18 cellular contexts compared by ENCODE assay signal in the genomic region with DNA sequence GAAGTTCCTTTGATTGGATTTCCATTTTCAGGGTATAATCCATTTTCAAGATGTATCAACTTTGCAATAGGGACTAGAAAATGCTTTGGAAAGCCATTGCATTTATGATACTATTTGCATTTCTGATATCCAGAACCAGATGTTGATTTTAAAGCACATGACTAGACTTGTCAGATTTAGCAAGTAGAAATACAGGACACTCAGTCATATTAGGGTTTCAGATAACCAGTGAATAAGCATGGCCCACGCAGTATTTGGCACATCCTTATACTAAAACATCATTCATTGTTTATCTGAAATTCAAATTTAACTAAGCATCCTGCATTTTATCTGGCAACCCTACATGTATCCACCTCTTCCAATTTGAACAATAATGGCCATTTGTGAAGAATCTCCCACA.
A peak's percentile ranks its signal among the peaks of the same experiment; 100 is the strongest.
DNase-seq lines count a peak whose midpoint lies in the region; ATAC-seq, FAIRE-seq and TF ChIP-seq lines count a peak whose summit lies in the region.
"Had no signal": no experiment of that assay in that cellular context is flagged by ENCODE, and none has a peak within 500 bp of the region (broad histone marks: within the 10 kb centered on the region; RNA-seq: fewer than 3 reads in every experiment).

No MANE protein-coding gene starts in this region.

- DNase-seq in GM19239 (ENCODE audit: insufficient read length, low spot score) (no peak), colonic mucosa (no peak), hepatocyte (ENCODE audit: low spot score) (no peak), superior temporal gyrus (ENCODE audit: extremely low spot score) (peak; percentile 36), cerebellar nuclear complex (lab: John Stamatoyannopoulos, UW) (no peak), right lobe of liver (no peak)
- DNase-seq: BE2C; C1 segment of cervical spinal cord; CD4-positive, CD25-positive, alpha-beta regulatory T cell; CD8-positive, alpha-beta memory T cell; COR-L47; H9 had no signal

- TF ChIP-seq POLR2A in right lobe of liver (IDR thresholded peaks at IDR 0.05) = no peak

- H3K36me3 ChIP-seq in colonic mucosa (no peaks in the 10 kb centered on the region), hepatocyte (replicated peaks; ENCODE audit: insufficient read depth, low read depth) (no peaks in the 10 kb centered on the region), right lobe of liver (no peaks in the 10 kb centered on the region)
- H3K36me3 ChIP-seq: BE2C had no signal

- H3K9ac ChIP-seq in colonic mucosa (ENCODE audit: low read depth in 2 of 2, low read length in 2 of 2) = no peak overlapping the region

- 62% methylated on average over 1 of the region's 1 CpG for WGBS in hepatocyte (ENCODE audit: low lambda C conversion rate, missing lambda C conversion rate)
- WGBS in right lobe of liver (ENCODE audit: insufficient coverage, low coverage, low lambda C conversion rate, missing lambda C conversion rate) = 90% methylated on average over 1 of the region's 1 CpG

- intact Hi-C loops in colonic mucosa (cut with DNase I) (no loop called here), right lobe of liver (cut with DNase I) (no loop called here)

- H3K4me2 ChIP-seq in hepatocyte = no peak overlapping the region

- H2AFZ ChIP-seq in hepatocyte = no peak overlapping the region

- no peak for TF ChIP-seq CTCF in colonic mucosa (IDR thresholded peaks at IDR 0.05)
- TF ChIP-seq CTCF in hepatocyte (IDR thresholded peaks at IDR 0.05; ENCODE audit: poor library complexity) = no peak
- TF ChIP-seq CTCF in right lobe of liver (IDR thresholded peaks at IDR 0.05) = no peak

- H3K27ac ChIP-seq in colonic mucosa = peak overlapping the region; percentile 5
- H3K27ac ChIP-seq in hepatocyte = peak overlapping the region; percentile 79
- H3K27ac ChIP-seq in right lobe of liver = no peak overlapping the region

- ATAC-seq in HG02981 (IDR thresholded peaks at IDR 0.05; ENCODE audit: unreplicated experiment) (no peak), GM21576 (IDR thresholded peaks at IDR 0.05; ENCODE audit: unreplicated experiment) (no peak), right lobe of liver (no peak)

- H4K20me1 ChIP-seq in hepatocyte (ENCODE audit: insufficient read depth, poor library complexity, severe bottlenecking) = no peaks in the 10 kb centered on the region

- H3K4me1 ChIP-seq in colonic mucosa (no peaks in the 10 kb centered on the region), hepatocyte (ENCODE audit: insufficient read depth) (no peaks in the 10 kb centered on the region), right lobe of liver (no peaks in the 10 kb centered on the region)

- H3K27me3 ChIP-seq in colonic mucosa = no peaks in the 10 kb centered on the region
- no peaks in the 10 kb centered on the region for H3K27me3 ChIP-seq in hepatocyte
- no peaks in the 10 kb centered on the region for H3K27me3 ChIP-seq in right lobe of liver
- H3K27me3 ChIP-seq: BE2C had no signal

- H3K9me3 ChIP-seq in colonic mucosa (no peaks in the 10 kb centered on the region), hepatocyte (ENCODE audit: low read depth) (no peaks in the 10 kb centered on the region), right lobe of liver (no peaks in the 10 kb centered on the region)
- H3K9me3 ChIP-seq: BE2C had no signal

- H3K4me3 ChIP-seq in colonic mucosa = no peak overlapping the region
- H3K4me3 ChIP-seq in hepatocyte = no peak overlapping the region
- no peak overlapping the region for H3K4me3 ChIP-seq in right lobe of liver

- FAIRE-seq in GM19239 (lab: Jason Lieb, UNC) = peak; percentile 23
- FAIRE-seq: A204.1, G401.6, GM12891, H1 had no signal

- H3K79me2 ChIP-seq in hepatocyte = no peaks in the 10 kb centered on the region

- no peaks in the 10 kb centered on the region for H3K9me2 ChIP-seq in hepatocyte (replicated peaks; ENCODE audit: insufficient read depth)

Comparison
In these comparisons a context has a peak if more than half of its experiments do, and no peak if none do; other contexts are left out.
1. H3K27ac ChIP-seq: peak in colonic mucosa (single experiment) and hepatocyte (single experiment); none in right lobe of liver (0 of 3).